Comparison of ENCODE assay signal across 8 cellular contexts in the genomic region with DNA sequence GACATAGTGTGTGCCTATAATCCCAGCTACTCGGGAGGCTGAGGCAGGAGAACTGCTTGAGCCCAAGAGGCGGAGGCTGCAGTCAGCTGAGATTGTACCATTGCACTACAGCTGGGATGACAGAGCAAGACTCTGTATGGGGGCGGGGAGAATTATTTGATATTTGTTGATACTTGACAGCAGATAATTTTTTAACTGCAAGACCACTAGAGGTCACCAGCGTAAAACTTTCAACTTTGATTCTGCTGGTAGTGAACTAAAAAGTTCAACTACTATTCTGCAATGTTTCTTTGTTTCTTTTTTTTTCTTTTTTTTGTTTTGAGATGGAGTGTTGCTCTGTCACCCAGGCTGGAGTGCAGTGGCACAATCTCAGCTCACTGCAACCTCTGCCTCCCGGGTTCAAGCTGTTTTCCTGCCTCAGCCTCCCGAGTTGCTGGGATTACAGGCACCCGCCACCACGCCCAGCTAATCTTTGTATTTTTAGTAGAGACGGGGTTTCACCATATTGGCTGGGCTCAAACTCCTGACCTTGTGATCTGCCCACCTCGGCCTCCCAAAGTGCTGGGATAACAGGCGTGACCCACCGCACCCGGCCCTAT. TPM values are rescaled to one million over a fixed set of nuclear protein-coding genes. Genes with fewer than 3 reads are reported as not detected.
DNase-seq lines count a peak whose midpoint lies in the region; ATAC-seq, FAIRE-seq and TF ChIP-seq lines count a peak whose summit lies in the region.
"Not testable (repeated sequence)": the region's sequence is repeated elsewhere in the genome, so short reads cannot be mapped to it uniquely, and the experiment has no call there.

No MANE protein-coding gene starts in this region.

- ATAC-seq in HG03354 (IDR thresholded peaks at IDR 0.05; ENCODE audit: poor library complexity, severe bottlenecking, unreplicated experiment) (peak; percentile 73), K562 (peak; percentile 76)

- H3K4me1 ChIP-seq in K562 (replicated peaks in 1 of 2; ENCODE audit: control insufficient read depth in 2 of 2, insufficient read depth in 2 of 2, low read length in 2 of 2); cardiac muscle cell (ENCODE audit: low read depth); ovary (ENCODE audit: insufficient read depth): not testable (repeated sequence)

- TF ChIP-seq RAD21 in K562 (CRISPR knock-in tag; conservative IDR thresholded peaks at IDR 0.05 in 1 of 2, IDR thresholded peaks at IDR 0.05 in 1 of 2) = peak; percentile 36 to 73

- CTCF ChIA-PET in K562 (lab: Yijun Ruan, JAX; ENCODE audit: low intra/inter-chr PET ratio) = interaction anchor here (1.3 to 1.9 kb wide), 2 partner anchors 102 to 1275 kb away, joined by 5 to 11 read pairs; no protein-coding TSS in a partner anchor

- not testable (repeated sequence) for H3K27ac Mint-ChIP-seq in T-helper 2 cell treated with Interferon-gamma antibody and Interleukin-4, amounts not matched to agents 5 μg/mL and 100 μg/mL, for 36 hours

- not testable (repeated sequence) for H4K20me1 ChIP-seq in K562 (replicated peaks; ENCODE audit: control insufficient read depth, insufficient read depth, low read length)

- not testable (repeated sequence) for H3K27me3 ChIP-seq in K562 (ENCODE audit: control insufficient read depth in 2 of 2, insufficient read depth in 2 of 2, low read length in 2 of 2); cardiac muscle cell; ovary

- H2AFZ ChIP-seq in K562 (ENCODE audit: low read depth, low read length) = not testable (repeated sequence)

- not testable (repeated sequence) for H3K9ac ChIP-seq in K562 (ENCODE audit: insufficient read depth in 1 of 2, low read depth in 2 of 2, low read length in 2 of 2)

- peak; percentile 34 to 66 (median 50); a peak in 5 of 6 replicates for TF ChIP-seq CTCF in K562 (IDR thresholded peaks at IDR 0.05 in 2 of 3, conservative IDR thresholded peaks at IDR 0.05 in 1 of 3; ENCODE audit: insufficient read depth in 2 of 3, low read depth in 1 of 3, low read length in 3 of 3)
- peak; percentile 58 for TF ChIP-seq CTCF in cardiac muscle cell (IDR thresholded peaks at IDR 0.05; ENCODE audit: low read depth, low read length)
- peak in 2 of 3 donors; percentile 33 to 41 for TF ChIP-seq CTCF in ovary (IDR thresholded peaks at IDR 0.05)

- peaks cover 94% of the 10 kb centered on the region for H3K79me2 ChIP-seq in K562 (ENCODE audit: control insufficient read depth, insufficient read depth, low read length)

- TF ChIP-seq EP300 in K562 (IDR thresholded peaks at IDR 0.05; ENCODE audit: low read length); ovary (IDR thresholded peaks at IDR 0.05): not testable (repeated sequence)

- POLR2A ChIA-PET in K562 (lab: Yijun Ruan, JAX) = interaction anchor here (0.6 to 1.3 kb wide), 3 partner anchors 16 to 105 kb away, joined by 3 to 4 read pairs (median 3); no protein-coding TSS in a partner anchor

- not testable (repeated sequence) for H3K4me3 ChIP-seq in K562, cardiac muscle cell, ovary

- DNase-seq in GM04503 (ENCODE audit: low read depth) = peak; percentile 43
- peak; percentile 65 for DNase-seq in NCI-H2171 treated with DMSO at 0.1 percent for 48 hours (lab: John Stamatoyannopoulos, UW)
- peak; percentile 20 for DNase-seq in T-helper 2 cell treated with Interferon-gamma antibody and Interleukin-4, amounts not matched to agents 5 μg/mL and 100 μg/mL, for 36 hours (ENCODE audit: low spot score)
- peak; percentile 16 to 58 (median 33) for DNase-seq in K562 (ENCODE audit: extremely low read depth in 1 of 4, low spot score in 3 of 4)
- peak; percentile 47 to 83 for DNase-seq in cardiac muscle cell (ENCODE audit: low read depth in 1 of 2, low spot score in 1 of 2)
- peak in 1 of 5 donors; percentile 31 for DNase-seq in ovary
- DNase-seq in urothelium cell line (ENCODE audit: low spot score) = peak; percentile 40

- not testable (repeated sequence) for BruUV-seq in K562 (replicated peaks; lab: Mats Ljungman, UMichigan)

- H3K4me1 Mint-ChIP-seq in T-helper 2 cell treated with Interferon-gamma antibody and Interleukin-4, amounts not matched to agents 5 μg/mL and 100 μg/mL, for 36 hours (ENCODE audit: low read depth) = not testable (repeated sequence)

- in situ Hi-C loops in K562 (cut with MboI) = loop anchor here (5.0 kb wide), 1 partner anchor 102 kb away; no protein-coding TSS in a partner anchor

- H3K9me3 ChIP-seq in K562 (replicated peaks; ENCODE audit: control insufficient read depth, insufficient read depth, low read depth, low read length); cardiac muscle cell (ENCODE audit: low read depth); ovary: not testable (repeated sequence)

- intact Hi-C loops in K562 (cut with micrococcal nuclease) = loop anchor here (1.0 to 2.0 kb wide), 2 partner anchors 47 to 102 kb away; partner anchors contain the start of gene STRN3
- intact Hi-C loops in ovary (cut with DNase I) = loop anchor here (5.0 to 10.0 kb wide), 3 partner anchors 102 to 377 kb away; no protein-coding TSS in a partner anchor

- H3K36me3 Mint-ChIP-seq in T-helper 2 cell treated with Interferon-gamma antibody and Interleukin-4, amounts not matched to agents 5 μg/mL and 100 μg/mL, for 36 hours (ENCODE audit: low read depth) = not testable (repeated sequence)

- H3K27ac ChIP-seq in K562 (ENCODE audit: extremely low read depth, low read depth, low read length); cardiac muscle cell; ovary: not testable (repeated sequence)

- 50% methylated on average over 11 of the region's 13 CpGs for WGBS in K562 (ENCODE audit: insufficient coverage, low coverage, missing lambda C conversion rate)
- 36 to 58% (median 40%) methylated on average over 13 of the region's 13 CpGs for WGBS in ovary, 3 donors

- not testable (repeated sequence) for TF ChIP-seq POLR2A in K562 (conservative IDR thresholded peaks at IDR 0.05); ovary (IDR thresholded peaks at IDR 0.05)

- H3K27me3 Mint-ChIP-seq in T-helper 2 cell treated with Interferon-gamma antibody and Interleukin-4, amounts not matched to agents 5 μg/mL and 100 μg/mL, for 36 hours (ENCODE audit: low read depth) = not testable (repeated sequence)

- not testable (repeated sequence) for H3K4me3 Mint-ChIP-seq in T-helper 2 cell treated with Interferon-gamma antibody and Interleukin-4, amounts not matched to agents 5 μg/mL and 100 μg/mL, for 36 hours

- not testable (repeated sequence) for H3K36me3 ChIP-seq in K562 (ENCODE audit: control insufficient read depth, insufficient read depth, low read length); cardiac muscle cell; ovary

- FAIRE-seq in K562 (lab: Jason Lieb, UNC) = peak; percentile 80
- FAIRE-seq in urothelium cell line (lab: Jason Lieb, UNC) = not testable (repeated sequence)

- H3K9me3 Mint-ChIP-seq in T-helper 2 cell treated with Interferon-gamma antibody and Interleukin-4, amounts not matched to agents 5 μg/mL and 100 μg/mL, for 36 hours = not testable (repeated sequence)

- not testable (repeated sequence) for H3K9me1 ChIP-seq in K562 (ENCODE audit: control insufficient read depth, insufficient read depth, low read length)

- H3K4me2 ChIP-seq in K562 (ENCODE audit: insufficient read depth, low read length) = not testable (repeated sequence)

RNA-seq across cellular contexts. Expression of gene AP4S1, which starts 45.2 kb away (rescaled TPM):
- total RNA-seq in K562 (2011; cell fraction: chromatin; rRNA removed; ENCODE audit: low replicate concordance) = 6.9 and 7.8 TPM in 2 replicates
- 3.0 and 3.3 TPM in 2 replicates for total RNA-seq in K562 (2011; cell fraction: nucleolus; rRNA removed)
- total RNA-seq in K562 (2011; cell fraction: nucleoplasm; rRNA removed) = 4.0 and 9.5 TPM in 2 replicates
- 3.7 TPM in 2 replicates for total RNA-seq in K562 (2014; rRNA removed)
- total RNA-seq in K562 (2014; rRNA removed; fragmentation: Illumina TruSeq; extraction: Trizol) = 7.2 and 7.8 TPM in 2 replicates
- 4.6 and 5.9 TPM in 2 replicates for total RNA-seq in K562 (2015; rRNA removed; fragmentation: Illumina TruSeq; extraction: Trizol)
- total RNA-seq in K562 (2021) = 5.0 and 5.6 TPM in 2 replicates
- polyA plus RNA-seq in K562 (2011; rRNA removed) = 2.5 and 6.2 TPM in 2 replicates
- polyA plus RNA-seq in K562 (2011; cell fraction: cytosol; rRNA removed) = 1.4 and 1.5 TPM in 2 replicates
- 2.1 and 3.1 TPM in 2 replicates for polyA plus RNA-seq in K562 (2011; cell fraction: nucleus; rRNA removed)
- 5.3 and 6.4 TPM in 2 replicates for polyA plus RNA-seq in K562 (2012)
- 5.0 and 6.7 TPM in 2 replicates for polyA plus RNA-seq in K562 (2014; fragmentation: Illumina TruSeq; extraction: Trizol)
- polyA plus RNA-seq in K562 (2014; fragmentation: Nextera tagmentation; extraction: Ambion mirVana) = 1 to 10 TPM; 5.9 to 6.1 TPM
- 4.6 and 6.6 TPM in 2 replicates for polyA plus RNA-seq in K562 (2014; rRNA removed)
- polyA minus RNA-seq in K562 (2011; rRNA and poly(A)+ RNA removed) = 3.4 and 4.7 TPM in 2 replicates
- 2.0 and 2.3 TPM in 2 replicates for polyA minus RNA-seq in K562 (2011; cell fraction: cytosol; rRNA and poly(A)+ RNA removed)
- polyA minus RNA-seq in K562 (2011; cell fraction: nucleus; rRNA and poly(A)+ RNA removed) = 1.7 and 2.8 TPM in 2 replicates
- total RNA-seq in cardiac muscle cell = 5.9 and 8.2 TPM in 2 replicates
- 10.5 and 16.9 TPM in 2 replicates for polyA plus RNA-seq in cardiac muscle cell
- total RNA-seq in ovary = 10 to 100 TPM in 6 of 7 donors, 1 to 10 TPM in 1; 7.9 to 19.3 (median 12.8) TPM
- polyA plus RNA-seq in ovary = 10 to 100 TPM in 1 of 2 donors, 1 to 10 TPM in 1; 8.7 to 16.9 TPM

RNA-seq across cellular contexts. Expression of gene STRN3, which starts 46.0 kb away (rescaled TPM):
- 37.9 and 146 TPM in 2 replicates for total RNA-seq in K562 (2011; cell fraction: chromatin; rRNA removed; ENCODE audit: low replicate concordance)
- 20.3 and 32.5 TPM in 2 replicates for total RNA-seq in K562 (2011; cell fraction: nucleolus; rRNA removed)
- 42.4 and 69.4 TPM in 2 replicates for total RNA-seq in K562 (2011; cell fraction: nucleoplasm; rRNA removed)
- total RNA-seq in K562 (2014; rRNA removed) = 18.0 and 25.7 TPM in 2 replicates
- 29.1 and 35.7 TPM in 2 replicates for total RNA-seq in K562 (2014; rRNA removed; fragmentation: Illumina TruSeq; extraction: Trizol)
- total RNA-seq in K562 (2015; rRNA removed; fragmentation: Illumina TruSeq; extraction: Trizol) = 23.7 and 24.7 TPM in 2 replicates
- total RNA-seq in K562 (2021) = 17.6 and 19.9 TPM in 2 replicates
- 16.0 and 16.7 TPM in 2 replicates for polyA plus RNA-seq in K562 (2011; rRNA removed)
- 2.7 and 5.8 TPM in 2 replicates for polyA plus RNA-seq in K562 (2011; cell fraction: cytosol; rRNA removed)
- polyA plus RNA-seq in K562 (2011; cell fraction: nucleus; rRNA removed) = 17.9 and 25.0 TPM in 2 replicates
- polyA plus RNA-seq in K562 (2012) = 8.7 and 9.7 TPM in 2 replicates
- polyA plus RNA-seq in K562 (2014; fragmentation: Illumina TruSeq; extraction: Trizol) = 9.7 and 10.8 TPM in 2 replicates
- polyA plus RNA-seq in K562 (2014; fragmentation: Nextera tagmentation; extraction: Ambion mirVana) = 1 to 10 TPM; 5.9 to 6.2 TPM
- polyA plus RNA-seq in K562 (2014; rRNA removed) = 5.6 and 14.0 TPM in 2 replicates
- polyA minus RNA-seq in K562 (2011; rRNA and poly(A)+ RNA removed) = 102 and 104 TPM in 2 replicates
- 23.7 and 37.6 TPM in 2 replicates for polyA minus RNA-seq in K562 (2011; cell fraction: cytosol; rRNA and poly(A)+ RNA removed)
- 35.5 and 43.8 TPM in 2 replicates for polyA minus RNA-seq in K562 (2011; cell fraction: nucleus; rRNA and poly(A)+ RNA removed)
- 44.6 and 57.3 TPM in 2 replicates for total RNA-seq in cardiac muscle cell
- 17.5 and 18.1 TPM in 2 replicates for polyA plus RNA-seq in cardiac muscle cell
- 10 to 100 TPM; 30.7 to 43.0 (median 36.4) TPM for total RNA-seq in ovary
- 10 to 100 TPM; 11.5 to 15.5 TPM for polyA plus RNA-seq in ovary
